In the genomic region with DNA sequence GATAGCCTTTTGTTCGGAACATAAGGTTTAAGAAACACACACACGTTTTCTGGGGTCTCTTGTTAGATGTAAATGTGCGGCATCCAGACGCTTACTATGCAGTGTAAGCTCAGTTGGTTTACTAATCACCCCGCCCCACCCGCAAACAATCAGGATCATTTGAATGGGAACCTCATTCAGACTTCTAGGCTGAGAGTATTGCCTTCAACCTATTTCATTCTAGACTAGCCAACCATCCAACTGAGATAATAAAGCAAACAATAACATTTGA, we compare ENCODE assay signal across 11 cellular contexts. TPM values are rescaled to one million over a fixed set of nuclear protein-coding genes. Genes with fewer than 3 reads are reported as not detected.
A peak's percentile ranks its signal among the peaks of the same experiment; 100 is the strongest.
DNase-seq lines count a peak whose midpoint lies in the region; ATAC-seq, FAIRE-seq and TF ChIP-seq lines count a peak whose summit lies in the region.
"Had no signal": no experiment of that assay in that cellular context is flagged by ENCODE, and none has a peak within 500 bp of the region (broad histone marks: within the 10 kb centered on the region; RNA-seq: fewer than 3 reads in every experiment).

No MANE protein-coding gene starts in this region.

- H3K27me3 Mint-ChIP-seq in HFFc6 (ENCODE audit: insufficient read depth) = no peaks in the 10 kb centered on the region; the same call in 1 of the 2 replicates

- H3K27me3 ChIP-seq in body of pancreas (no peaks in the 10 kb centered on the region), stomach (peaks cover 0 to 10% (median 10%) of the 10 kb centered on the region in 3 donors)

- H3K4me3 ChIP-seq in body of pancreas (peak overlapping the region in 1 of 2 donors; percentile 47), kidney (ENCODE audit: low read length in 2 of 2) (peak overlapping the region; percentile 67 to 69), stomach (peak overlapping the region; percentile 55 to 71 (median 62))

- H3K4me3 Mint-ChIP-seq in HFFc6 = peak overlapping the region; percentile 69
- H3K4me3 Mint-ChIP-seq: activated T-helper 17 cell treated with anti-CD3 and anti-CD28 coated beads, Interleukin-2, amount 50 U/mL, for 72 hours; stimulated activated naive CD8-positive, alpha-beta T cell treated with anti-CD3 and anti-CD28 coated beads, Interleukin-15, amount 100 ng/mL, for 72 hours; T-helper 17 cell had no signal

- H3K9me3 Mint-ChIP-seq in HFFc6 = no peaks in the 10 kb centered on the region

- TF ChIP-seq POLR2A in body of pancreas (IDR thresholded peaks at IDR 0.05) = no peak
- no peak for TF ChIP-seq POLR2A in stomach (IDR thresholded peaks at IDR 0.05)
- TF ChIP-seq POLR2A in GM12891 (IDR thresholded peaks at IDR 0.05; ENCODE audit: low read depth, low read length) = no peak

- H3K27ac Mint-ChIP-seq in HFFc6 = no peak overlapping the region
- H3K27ac Mint-ChIP-seq: activated T-helper 17 cell treated with anti-CD3 and anti-CD28 coated beads, Interleukin-2, amount 50 U/mL, for 72 hours; stimulated activated naive CD8-positive, alpha-beta T cell treated with anti-CD3 and anti-CD28 coated beads, Interleukin-15, amount 100 ng/mL, for 72 hours; T-helper 17 cell had no signal

- H3K4me1 Mint-ChIP-seq in HFFc6 (ENCODE audit: low read depth) = peaks cover 24% of the 10 kb centered on the region
- H3K4me1 Mint-ChIP-seq: activated T-helper 17 cell treated with anti-CD3 and anti-CD28 coated beads, Interleukin-2, amount 50 U/mL, for 72 hours; T-helper 17 cell had no signal

- H3K27ac ChIP-seq in body of pancreas (peak overlapping the region in 3 of 4 donors; percentile 87 to 92 (median 88)), kidney (ENCODE audit: low read depth in 2 of 2, low read length in 2 of 2) (no peak overlapping the region), stomach (peak overlapping the region in 4 of 5 donors; percentile 77 to 92 (median 90))

- FAIRE-seq in kidney (lab: Jason Lieb, UNC) (no peak), GM12891 (lab: Jason Lieb, UNC) (no peak)

- H3K4me1 ChIP-seq in body of pancreas (peaks cover 27% of the 10 kb centered on the region), kidney (ENCODE audit: control insufficient read depth in 1 of 2, insufficient read depth in 1 of 2, low read depth in 1 of 2, low read length in 2 of 2) (peaks cover 0 to 3% of the 10 kb centered on the region in 2 donors), stomach (peaks cover 0 to 14% (median 6%) of the 10 kb centered on the region in 4 donors)

- H3K9me3 ChIP-seq in body of pancreas (no peaks in the 10 kb centered on the region), kidney (ENCODE audit: control insufficient read depth in 1 of 2, low read length in 2 of 2) (no peaks in the 10 kb centered on the region), stomach (no peaks in the 10 kb centered on the region)

- ATAC-seq in body of pancreas (no peak), HG02870 (IDR thresholded peaks at IDR 0.05; ENCODE audit: unreplicated experiment) (no peak)
- ATAC-seq: activated T-helper 17 cell treated with anti-CD3 and anti-CD28 coated beads, Interleukin-2, amount 50 U/mL, for 72 hours; T-helper 17 cell had no signal

- H3K36me3 ChIP-seq in body of pancreas (replicated peaks in 1 of 2; ENCODE audit: insufficient read depth in 1 of 2, low read depth in 2 of 2) (no peaks in the 10 kb centered on the region), kidney (ENCODE audit: control insufficient read depth in 1 of 2, insufficient read depth in 2 of 2, low read length in 2 of 2) (no peaks in the 10 kb centered on the region), stomach (no peaks in the 10 kb centered on the region)

- TF ChIP-seq EP300 in stomach (IDR thresholded peaks at IDR 0.05) = no peak

- no peaks in the 10 kb centered on the region for H3K36me3 Mint-ChIP-seq in HFFc6 (ENCODE audit: low read depth)

- WGBS in body of pancreas, 2 donors = 32 to 42% methylated on average over 6 of the region's 6 CpGs
- 13 to 46% (median 23%) methylated on average over 6 of the region's 6 CpGs for WGBS in stomach, 5 donors

- TF ChIP-seq CTCF in HFFc6 (IDR thresholded peaks at IDR 0.05) (no peak), body of pancreas (IDR thresholded peaks at IDR 0.05) (no peak), kidney (IDR thresholded peaks at IDR 0.05; ENCODE audit: borderline replicate concordance, extremely low read depth, insufficient read depth) (no peak), stomach (IDR thresholded peaks at IDR 0.05) (no peak)

- intact Hi-C loops in body of pancreas (cut with DNase I) (no loop called here), kidney (cut with DNase I) (no loop called here), stomach (cut with DNase I; ENCODE audit: low total_unique reads) (no loop called here)

- peak overlapping the region; percentile 14 to 22 for H3K9ac ChIP-seq in kidney (ENCODE audit: low read length in 2 of 2)

- DNase-seq in HFFc6 = no peak
- DNase-seq in body of pancreas = no peak
- DNase-seq in kidney = no peak
- DNase-seq in stomach = no peak
- no peak for DNase-seq in activated CD4-positive, alpha-beta T cell treated with anti-CD3 and anti-CD28 coated beads for 4 hours
- DNase-seq in SW480 (ENCODE audit: low spot score) = no peak
- DNase-seq in GM12891 (ENCODE audit: insufficient read length, low spot score) = no peak
- DNase-seq: stimulated activated naive CD8-positive, alpha-beta T cell treated with anti-CD3 and anti-CD28 coated beads, Interleukin-15, amount 100 ng/mL, for 72 hours had no signal

TF ChIP-seq in GM12891, 5 proteins besides CTCF, POLR2A, EP300 and RAD21:
- TF ChIP-seq POLR2AphosphoS5 (IDR thresholded peaks at IDR 0.05; ENCODE audit: low read depth, low read length) = no peak
- TF ChIP-seq PAX5 (IDR thresholded peaks at IDR 0.05; ENCODE audit: insufficient read depth, low read length, severe bottlenecking) = no peak
- TF ChIP-seq TAF1 (IDR thresholded peaks at IDR 0.05; ENCODE audit: low read depth, low read length) = no peak
- TF ChIP-seq POU2F2 (IDR thresholded peaks at IDR 0.05; ENCODE audit: low read depth, low read length) = no peak
- TF ChIP-seq SPI1 (IDR thresholded peaks at IDR 0.05; ENCODE audit: low read depth, low read length) = no peak

RNA-seq across cellular contexts. Expression of gene FIGN, which starts 1.3 kb away (rescaled TPM):
- total RNA-seq in HFFc6 (2021; fragmentation: NEBNext Ultra II Directional; extraction: Animal tissue kit (Norgen Biotek cat#: 25700)) = 1 to 10 TPM; 1.3 to 4.4 (median 2.0) TPM
- total RNA-seq in body of pancreas (1 to 10 TPM; 3.4 to 4.0 TPM), kidney (8.0 TPM), stomach (1 to 10 TPM; 1.2 to 8.9 (median 4.1) TPM)
- polyA plus RNA-seq in kidney (ENCODE audit: insufficient read depth, low read depth, low replicate concordance) (1.1 TPM), stomach (1 to 10 TPM in 1 of 3 donors, under 1 TPM in 2; 0.33 to 1.2 (median 0.92) TPM)
- not detected for polyA plus RNA-seq in GM12891 (2012; ENCODE audit: low read depth, missing spikeins)
- total RNA-seq: activated T-helper 17 cell treated with anti-CD3 and anti-CD28 coated beads, Interleukin-2, amount 50 U/mL, for 72 hours; T-helper 17 cell had no signal

Comparison
In these comparisons a context has a peak if more than half of its experiments do, and no peak if none do; other contexts are left out.
1. H3K27ac ChIP-seq: peak in body of pancreas (3 of 4) and stomach (4 of 5); none in kidney (0 of 2).